In genomic region chr20:47257256-47257655, GRCh38 we compare ENCODE assay signal across 1 cellular context.
TF ChIP-seq lines count a peak whose summit lies in the region.

No MANE protein-coding gene starts in this region.

TF ChIP-seq in K562, 482 proteins besides CTCF, POLR2A, EP300 and RAD21 (continued from another document and continues in another):
- TF ChIP-seq, protein P1, sequence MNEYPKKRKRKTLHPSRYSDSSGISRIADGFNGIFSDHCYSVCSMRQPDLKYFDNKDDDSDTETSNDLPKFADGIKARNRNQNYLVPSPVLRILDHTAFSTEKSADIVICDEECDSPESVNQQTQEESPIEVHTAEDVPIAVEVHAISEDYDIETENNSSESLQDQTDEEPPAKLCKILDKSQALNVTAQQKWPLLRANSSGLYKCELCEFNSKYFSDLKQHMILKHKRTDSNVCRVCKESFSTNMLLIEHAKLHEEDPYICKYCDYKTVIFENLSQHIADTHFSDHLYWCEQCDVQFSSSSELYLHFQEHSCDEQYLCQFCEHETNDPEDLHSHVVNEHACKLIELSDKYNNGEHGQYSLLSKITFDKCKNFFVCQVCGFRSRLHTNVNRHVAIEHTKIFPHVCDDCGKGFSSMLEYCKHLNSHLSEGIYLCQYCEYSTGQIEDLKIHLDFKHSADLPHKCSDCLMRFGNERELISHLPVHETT (CRISPR knock-in tag; conservative IDR thresholded peaks at IDR 0.05 in 1 of 2, IDR thresholded peaks at IDR 0.05 in 1 of 2): no peak
- TF ChIP-seq MED1 (CRISPR knock-in tag; IDR thresholded peaks at IDR 0.05; ENCODE audit: borderline replicate concordance) (no peak), ADNP (tag; IDR thresholded peaks at IDR 0.05) (no peak), RBM14 (IDR thresholded peaks at IDR 0.05; ENCODE audit: borderline replicate concordance, insufficient read depth, low read depth, low read length) (no peak), GABPA (tag; conservative IDR thresholded peaks at IDR 0.05; ENCODE audit: low read depth) (no peak), CHAMP1 (IDR thresholded peaks at IDR 0.05) (no peak), ZNF316 (IDR thresholded peaks at IDR 0.05) (no peak), NONO (IDR thresholded peaks at IDR 0.05; ENCODE audit: low read depth in 2 of 2, low read length in 1 of 2) (no peak), CHD2 (IDR thresholded peaks at IDR 0.05; ENCODE audit: low read depth, low read length) (no peak), TAF7 (tag; IDR thresholded peaks at IDR 0.05) (no peak), TRIM28 (IDR thresholded peaks at IDR 0.05) (no peak), ZNF398 (CRISPR knock-in tag; IDR thresholded peaks at IDR 0.05) (no peak), MAX (CRISPR knock-in tag; IDR thresholded peaks at IDR 0.05) (no peak), TAF9B (IDR thresholded peaks at IDR 0.05; ENCODE audit: partially characterized antibody) (peak; percentile 62), HNRNPK (IDR thresholded peaks at IDR 0.05; ENCODE audit: low read depth, low read length, poor library complexity, severe bottlenecking) (no peak), TAL1 (IDR thresholded peaks at IDR 0.05) (no peak), CBX1 (IDR thresholded peaks at IDR 0.05; ENCODE audit: low read depth) (no peak), SMAD1 (IDR thresholded peaks at IDR 0.05; ENCODE audit: low read depth, low read length, partially characterized antibody) (no peak), ZNF318 (IDR thresholded peaks at IDR 0.05; ENCODE audit: borderline replicate concordance in 1 of 2, low read depth in 1 of 2) (no peak), THRAP3 (IDR thresholded peaks at IDR 0.05; ENCODE audit: borderline replicate concordance) (peak; percentile 87; the same call in 1 of the 2 replicates), ZC3H11A (IDR thresholded peaks at IDR 0.05; ENCODE audit: low read depth, low read length) (no peak), U2AF2 (optimal IDR thresholded peaks at IDR 0.05; ENCODE audit: low read depth, low read length) (no peak), NCOA4 (IDR thresholded peaks at IDR 0.05; ENCODE audit: partially characterized antibody) (no peak), ELF1 (tag; IDR thresholded peaks at IDR 0.05) (no peak), ZNF282 (CRISPR knock-in tag; IDR thresholded peaks at IDR 0.05) (no peak), NFXL1 (CRISPR knock-in tag; IDR thresholded peaks at IDR 0.05) (no peak), SAFB2 (IDR thresholded peaks at IDR 0.05; ENCODE audit: borderline replicate concordance, low read depth, low read length, severe bottlenecking) (no peak), NR1H2 (CRISPR knock-in tag; IDR thresholded peaks at IDR 0.05) (no peak), HLTF (IDR thresholded peaks at IDR 0.05) (0 out of 2 replicates have a peak, but pooled peaks have one; percentile 59), NFATC3 (IDR thresholded peaks at IDR 0.05) (no peak), ZNF436 (CRISPR knock-in tag; IDR thresholded peaks at IDR 0.05) (no peak), XRCC4 (IDR thresholded peaks at IDR 0.05; ENCODE audit: extremely low read depth, insufficient read depth, insufficient read length) (no peak)
- TF ChIP-seq, protein P2, sequence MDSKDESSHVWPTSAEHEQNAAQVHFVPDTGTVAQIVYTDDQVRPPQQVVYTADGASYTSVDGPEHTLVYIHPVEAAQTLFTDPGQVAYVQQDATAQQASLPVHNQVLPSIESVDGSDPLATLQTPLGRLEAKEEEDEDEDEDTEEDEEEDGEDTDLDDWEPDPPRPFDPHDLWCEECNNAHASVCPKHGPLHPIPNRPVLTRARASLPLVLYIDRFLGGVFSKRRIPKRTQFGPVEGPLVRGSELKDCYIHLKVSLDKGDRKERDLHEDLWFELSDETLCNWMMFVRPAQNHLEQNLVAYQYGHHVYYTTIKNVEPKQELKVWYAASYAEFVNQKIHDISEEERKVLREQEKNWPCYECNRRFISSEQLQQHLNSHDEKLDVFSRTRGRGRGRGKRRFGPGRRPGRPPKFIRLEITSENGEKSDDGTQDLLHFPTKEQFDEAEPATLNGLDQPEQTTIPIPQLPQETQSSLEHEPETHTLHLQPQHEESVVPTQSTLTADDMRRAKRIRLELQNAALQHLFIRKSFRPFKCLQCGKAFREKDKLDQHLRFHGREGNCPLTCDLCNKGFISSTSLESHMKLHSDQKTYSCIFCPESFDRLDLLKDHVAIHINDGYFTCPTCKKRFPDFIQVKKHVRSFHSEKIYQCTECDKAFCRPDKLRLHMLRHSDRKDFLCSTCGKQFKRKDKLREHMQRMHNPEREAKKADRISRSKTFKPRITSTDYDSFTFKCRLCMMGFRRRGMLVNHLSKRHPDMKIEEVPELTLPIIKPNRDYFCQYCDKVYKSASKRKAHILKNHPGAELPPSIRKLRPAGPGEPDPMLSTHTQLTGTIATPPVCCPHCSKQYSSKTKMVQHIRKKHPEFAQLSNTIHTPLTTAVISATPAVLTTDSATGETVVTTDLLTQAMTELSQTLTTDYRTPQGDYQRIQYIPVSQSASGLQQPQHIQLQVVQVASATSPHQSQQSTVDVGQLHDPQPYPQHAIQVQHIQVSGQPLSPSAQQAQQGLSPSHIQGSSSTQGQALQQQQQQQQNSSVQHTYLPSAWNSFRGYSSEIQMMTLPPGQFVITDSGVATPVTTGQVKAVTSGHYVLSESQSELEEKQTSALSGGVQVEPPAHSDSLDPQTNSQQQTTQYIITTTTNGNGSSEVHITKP (IDR thresholded peaks at IDR 0.05; ENCODE audit: partially characterized antibody): no peak
- TF ChIP-seq, protein P3, sequence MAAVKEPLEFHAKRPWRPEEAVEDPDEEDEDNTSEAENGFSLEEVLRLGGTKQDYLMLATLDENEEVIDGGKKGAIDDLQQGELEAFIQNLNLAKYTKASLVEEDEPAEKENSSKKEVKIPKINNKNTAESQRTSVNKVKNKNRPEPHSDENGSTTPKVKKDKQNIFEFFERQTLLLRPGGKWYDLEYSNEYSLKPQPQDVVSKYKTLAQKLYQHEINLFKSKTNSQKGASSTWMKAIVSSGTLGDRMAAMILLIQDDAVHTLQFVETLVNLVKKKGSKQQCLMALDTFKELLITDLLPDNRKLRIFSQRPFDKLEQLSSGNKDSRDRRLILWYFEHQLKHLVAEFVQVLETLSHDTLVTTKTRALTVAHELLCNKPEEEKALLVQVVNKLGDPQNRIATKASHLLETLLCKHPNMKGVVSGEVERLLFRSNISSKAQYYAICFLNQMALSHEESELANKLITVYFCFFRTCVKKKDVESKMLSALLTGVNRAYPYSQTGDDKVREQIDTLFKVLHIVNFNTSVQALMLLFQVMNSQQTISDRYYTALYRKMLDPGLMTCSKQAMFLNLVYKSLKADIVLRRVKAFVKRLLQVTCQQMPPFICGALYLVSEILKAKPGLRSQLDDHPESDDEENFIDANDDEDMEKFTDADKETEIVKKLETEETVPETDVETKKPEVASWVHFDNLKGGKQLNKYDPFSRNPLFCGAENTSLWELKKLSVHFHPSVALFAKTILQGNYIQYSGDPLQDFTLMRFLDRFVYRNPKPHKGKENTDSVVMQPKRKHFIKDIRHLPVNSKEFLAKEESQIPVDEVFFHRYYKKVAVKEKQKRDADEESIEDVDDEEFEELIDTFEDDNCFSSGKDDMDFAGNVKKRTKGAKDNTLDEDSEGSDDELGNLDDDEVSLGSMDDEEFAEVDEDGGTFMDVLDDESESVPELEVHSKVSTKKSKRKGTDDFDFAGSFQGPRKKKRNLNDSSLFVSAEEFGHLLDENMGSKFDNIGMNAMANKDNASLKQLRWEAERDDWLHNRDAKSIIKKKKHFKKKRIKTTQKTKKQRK (IDR thresholded peaks at IDR 0.05; ENCODE audit: borderline replicate concordance, low read depth, low read length): no peak
- TF ChIP-seq, protein P4, sequence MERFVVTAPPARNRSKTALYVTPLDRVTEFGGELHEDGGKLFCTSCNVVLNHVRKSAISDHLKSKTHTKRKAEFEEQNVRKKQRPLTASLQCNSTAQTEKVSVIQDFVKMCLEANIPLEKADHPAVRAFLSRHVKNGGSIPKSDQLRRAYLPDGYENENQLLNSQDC (CRISPR knock-in tag; IDR thresholded peaks at IDR 0.05): no peak
- TF ChIP-seq, protein P5, sequence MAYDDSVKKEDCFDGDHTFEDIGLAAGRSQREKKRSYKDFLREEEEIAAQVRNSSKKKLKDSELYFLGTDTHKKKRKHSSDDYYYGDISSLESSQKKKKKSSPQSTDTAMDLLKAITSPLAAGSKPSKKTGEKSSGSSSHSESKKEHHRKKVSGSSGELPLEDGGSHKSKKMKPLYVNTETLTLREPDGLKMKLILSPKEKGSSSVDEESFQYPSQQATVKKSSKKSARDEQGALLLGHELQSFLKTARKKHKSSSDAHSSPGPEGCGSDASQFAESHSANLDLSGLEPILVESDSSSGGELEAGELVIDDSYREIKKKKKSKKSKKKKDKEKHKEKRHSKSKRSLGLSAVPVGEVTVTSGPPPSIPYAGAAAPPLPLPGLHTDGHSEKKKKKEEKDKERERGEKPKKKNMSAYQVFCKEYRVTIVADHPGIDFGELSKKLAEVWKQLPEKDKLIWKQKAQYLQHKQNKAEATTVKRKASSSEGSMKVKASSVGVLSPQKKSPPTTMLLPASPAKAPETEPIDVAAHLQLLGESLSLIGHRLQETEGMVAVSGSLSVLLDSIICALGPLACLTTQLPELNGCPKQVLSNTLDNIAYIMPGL (CRISPR knock-in tag; IDR thresholded peaks at IDR 0.05): no peak
